Comparison of ENCODE assay signal across 21 cellular contexts in genomic region chr3:53100818-53101466, GRCh38. TPM values are rescaled to one million over a fixed set of nuclear protein-coding genes. Genes with fewer than 3 reads are reported as not detected.
DNase-seq lines count a peak whose midpoint lies in the region; ATAC-seq and TF ChIP-seq lines count a peak whose summit lies in the region.
"Had no signal": no experiment of that assay in that cellular context is flagged by ENCODE, and none has a peak within 500 bp of the region (broad histone marks: within the 10 kb centered on the region; RNA-seq: fewer than 3 reads in every experiment).

No MANE protein-coding gene starts in this region.

- H3K9me3 Mint-ChIP-seq in activated CD4-positive, alpha-beta T cell treated with anti-CD3 and anti-CD28 coated beads for 36 hours (ENCODE audit: low read depth) = no peaks in the 10 kb centered on the region
- H3K9me3 Mint-ChIP-seq in CD4-positive, alpha-beta T cell = no peaks in the 10 kb centered on the region
- H3K9me3 Mint-ChIP-seq: central memory CD8-positive, alpha-beta T cell; nephron progenitor cell; stimulated activated naive CD8-positive, alpha-beta T cell treated with anti-CD3 and anti-CD28 coated beads, Interleukin-15, Interleukin-2, amounts not matched to agents 100 ng/mL and 50 ng/mL, for 24 hours had no signal

- H3K27ac Mint-ChIP-seq in activated CD4-positive, alpha-beta T cell treated with anti-CD3 and anti-CD28 coated beads for 36 hours = peak overlapping the region; percentile 89
- peak overlapping the region; percentile 90 for H3K27ac Mint-ChIP-seq in CD4-positive, alpha-beta T cell
- H3K27ac Mint-ChIP-seq: activated naive CD8-positive, alpha-beta T cell; nephron progenitor cell; stimulated activated naive CD8-positive, alpha-beta T cell treated with anti-CD3 and anti-CD28 coated beads, Interleukin-15, Interleukin-2, amounts not matched to agents 100 ng/mL and 50 ng/mL, for 24 hours had no signal

- no peak overlapping the region for H3K27ac ChIP-seq in CD4-positive, alpha-beta T cell (ENCODE audit: low read depth, low read length)
- peak overlapping the region; percentile 56 for H3K27ac ChIP-seq in VCaP
- H3K27ac ChIP-seq in Peyer's patch = no peak overlapping the region
- H3K27ac ChIP-seq: parathyroid adenoma, right lobe of liver, thyroid gland had no signal

- H3K4me3 Mint-ChIP-seq in activated CD4-positive, alpha-beta T cell treated with anti-CD3 and anti-CD28 coated beads for 36 hours = peak overlapping the region; percentile 28
- H3K4me3 Mint-ChIP-seq in CD4-positive, alpha-beta T cell = peak overlapping the region; percentile 72
- H3K4me3 Mint-ChIP-seq: activated naive CD8-positive, alpha-beta T cell; central memory CD8-positive, alpha-beta T cell; nephron progenitor cell; stimulated activated naive CD8-positive, alpha-beta T cell treated with anti-CD3 and anti-CD28 coated beads, Interleukin-15, Interleukin-2, amounts not matched to agents 100 ng/mL and 50 ng/mL, for 24 hours had no signal

- no peaks in the 10 kb centered on the region for H3K27me3 Mint-ChIP-seq in activated CD4-positive, alpha-beta T cell treated with anti-CD3 and anti-CD28 coated beads for 36 hours
- no peaks in the 10 kb centered on the region for H3K27me3 Mint-ChIP-seq in CD4-positive, alpha-beta T cell
- H3K27me3 Mint-ChIP-seq: activated naive CD8-positive, alpha-beta T cell; central memory CD8-positive, alpha-beta T cell; stimulated activated naive CD8-positive, alpha-beta T cell treated with anti-CD3 and anti-CD28 coated beads, Interleukin-15, Interleukin-2, amounts not matched to agents 100 ng/mL and 50 ng/mL, for 24 hours had no signal

- peaks cover 76% of the 10 kb centered on the region for H3K4me1 Mint-ChIP-seq in activated CD4-positive, alpha-beta T cell treated with anti-CD3 and anti-CD28 coated beads for 36 hours
- H3K4me1 Mint-ChIP-seq in CD4-positive, alpha-beta T cell (ENCODE audit: low read depth) = peaks cover 71% of the 10 kb centered on the region

- intact Hi-C loops in activated CD4-positive, alpha-beta T cell treated with anti-CD3 and anti-CD28 coated beads for 36 hours (cut with DNase I, micrococcal nuclease) = no loop called here
- intact Hi-C loops in CD4-positive, alpha-beta T cell (cut with DNase I, micrococcal nuclease) = no loop called here

- peaks cover 0 to 45% (median 0%) of the 10 kb centered on the region in 3 donors for H3K36me3 ChIP-seq in Peyer's patch

- no peak overlapping the region for H3K4me3 ChIP-seq in Peyer's patch
- H3K4me3 ChIP-seq: right lobe of liver, thyroid gland had no signal

- H3K9me3 ChIP-seq in CD4-positive, alpha-beta T cell (ENCODE audit: control insufficient read depth, low read length) = no peaks in the 10 kb centered on the region
- H3K9me3 ChIP-seq in Peyer's patch = no peaks in the 10 kb centered on the region
- H3K9me3 ChIP-seq: right lobe of liver, thyroid gland had no signal

- H3K36me3 Mint-ChIP-seq in activated CD4-positive, alpha-beta T cell treated with anti-CD3 and anti-CD28 coated beads for 36 hours (ENCODE audit: low read depth) = peaks cover 65% of the 10 kb centered on the region
- peaks cover 75% of the 10 kb centered on the region for H3K36me3 Mint-ChIP-seq in CD4-positive, alpha-beta T cell (ENCODE audit: low read depth)

- POLR2A ChIA-PET in activated CD4-positive, alpha-beta T cell treated with anti-CD3 and anti-CD28 coated beads for 36 hours (lab: Charles Lee) = no interaction called here
- POLR2A ChIA-PET in CD4-positive, alpha-beta T cell (lab: Charles Lee) = interaction anchor here (0.9 to 1.7 kb wide), 3 partner anchors 8 to 154 kb away, joined by 3 to 6 read pairs (median 5); no protein-coding TSS in a partner anchor

- no peak for TF ChIP-seq POLR2A in Peyer's patch (IDR thresholded peaks at IDR 0.05)

- no peaks in the 10 kb centered on the region for H3K27me3 ChIP-seq in CD4-positive, alpha-beta T cell (ENCODE audit: control insufficient read depth, insufficient read depth, low read length)
- no peaks in the 10 kb centered on the region for H3K27me3 ChIP-seq in Peyer's patch
- H3K27me3 ChIP-seq: right lobe of liver, thyroid gland had no signal

- no peaks in the 10 kb centered on the region for H3K4me1 ChIP-seq in Peyer's patch
- H3K4me1 ChIP-seq: parathyroid adenoma, right lobe of liver, thyroid gland had no signal

- no peak for ATAC-seq in activated CD4-positive, alpha-beta T cell treated with anti-CD3 and anti-CD28 coated beads for 36 hours
- ATAC-seq in CD4-positive, alpha-beta T cell (ENCODE audit: poor library complexity) = peak; percentile 71
- ATAC-seq in HG03175 (IDR thresholded peaks at IDR 0.05; ENCODE audit: unreplicated experiment) = no peak
- ATAC-seq: right lobe of liver had no signal

- DNase-seq in activated CD4-positive, alpha-beta T cell treated with anti-CD3 and anti-CD28 coated beads for 36 hours = peak; percentile 55
- no peak for DNase-seq in activated CD4-positive, alpha-beta T cell treated with anti-CD3 and anti-CD28 coated beads, Interleukin-2, amount 50 U/mL, for 1 hour
- DNase-seq in CD4-positive, alpha-beta T cell = peak in 3 of 10 experiments; percentile 8 to 38 (median 19)
- DNase-seq in left kidney (ENCODE audit: low read depth, low spot score) (peak; percentile 69), GM10266 (ENCODE audit: extremely low spot score) (no peak), Peyer's patch (no peak)
- DNase-seq: DMS153, HCEC 1CT, islet precursor cell, NCI-H1105, NCI-H2029, NCI-H748 treated with DMSO at 0.1 percent for 48 hours, nephron progenitor cell, right lobe of liver, thyroid gland had no signal

- CTCF ChIA-PET in activated CD4-positive, alpha-beta T cell treated with anti-CD3 and anti-CD28 coated beads for 36 hours (lab: Charles Lee) = interaction anchor here (0.6 to 1.8 kb wide), 2 partner anchors 10 to 114 kb away, joined by 4 to 7 read pairs; no protein-coding TSS in a partner anchor
- CTCF ChIA-PET in CD4-positive, alpha-beta T cell (lab: Charles Lee) = interaction anchor here (0.7 kb wide), 1 partner anchor 9 kb away, joined by 3 read pairs; no protein-coding TSS in a partner anchor

- no peak for TF ChIP-seq CTCF in CD4-positive, alpha-beta T cell (IDR thresholded peaks at IDR 0.05)
- TF ChIP-seq CTCF in VCaP (conservative IDR thresholded peaks at IDR 0.05) (no peak), GM10266 (IDR thresholded peaks at IDR 0.05; ENCODE audit: control insufficient read depth, insufficient read depth, low read depth, missing control alignments) (no peak), Peyer's patch (IDR thresholded peaks at IDR 0.05) (no peak)

RNA-seq across cellular contexts. Expression of gene RFT1, which starts 29.3 kb away (rescaled TPM):
- total RNA-seq in activated CD4-positive, alpha-beta T cell treated with anti-CD3 and anti-CD28 coated beads for 36 hours = 10 to 100 TPM; 39.8 to 49.0 TPM
- 10 to 100 TPM in 1 of 2 experiments, 1 to 10 TPM in 1; 8.5 to 10.2 TPM for total RNA-seq in CD4-positive, alpha-beta T cell
- 10 to 100 TPM in 3 of 4 donors, 1 to 10 TPM in 1; 9.0 to 19.8 (median 10.8) TPM for total RNA-seq in Peyer's patch

RNA-seq across cellular contexts. Expression of gene SFMBT1, which starts 55.1 kb away (rescaled TPM):
- total RNA-seq in activated CD4-positive, alpha-beta T cell treated with anti-CD3 and anti-CD28 coated beads for 36 hours = 10 to 100 TPM; 14.5 to 20.3 TPM
- 10 to 100 TPM; 54.3 to 55.9 TPM for total RNA-seq in CD4-positive, alpha-beta T cell
- total RNA-seq in Peyer's patch = 10 to 100 TPM; 16.1 to 45.4 (median 23.0) TPM

Comparison
In these comparisons a context has a peak if more than half of its experiments do, and no peak if none do; other contexts are left out.
1. DNase-seq: peak in activated CD4-positive, alpha-beta T cell treated with anti-CD3 and anti-CD28 coated beads for 36 hours (single experiment) and left kidney (single experiment); none in activated CD4-positive, alpha-beta T cell treated with anti-CD3 and anti-CD28 coated beads, Interleukin-2, amount 50 U/mL, for 1 hour (single experiment), GM10266 (single experiment) and Peyer's patch (0 of 3).